9 cellular contexts compared by ENCODE assay signal in genomic region chr5:181259283-181259682, GRCh38. TPM values are rescaled to one million over a fixed set of nuclear protein-coding genes. Genes with fewer than 3 reads are reported as not detected.
DNase-seq lines count a peak whose midpoint lies in the region; ATAC-seq, FAIRE-seq and TF ChIP-seq lines count a peak whose summit lies in the region.
"Had no signal": no experiment of that assay in that cellular context is flagged by ENCODE, and none has a peak within 500 bp of the region (broad histone marks: within the 10 kb centered on the region; RNA-seq: fewer than 3 reads in every experiment).

No MANE protein-coding gene starts in this region.

- peaks cover 8% of the 10 kb centered on the region; the same call in 1 of the 2 replicates for H4K20me1 ChIP-seq in GM23248 (ENCODE audit: insufficient read depth)

- H3K4me3 ChIP-seq in GM23248 (peak overlapping the region; percentile 94), fibroblast of villous mesenchyme (ENCODE audit: low read depth, low read length) (peak overlapping the region; percentile 94), skeletal muscle satellite cell (ENCODE audit: low read length) (peak overlapping the region; percentile 86)

- H3K9me2 ChIP-seq in GM23248 (ENCODE audit: insufficient read depth) = no peaks in the 10 kb centered on the region

- peaks cover 82% of the 10 kb centered on the region for H3K79me2 ChIP-seq in GM23248 (ENCODE audit: insufficient read depth)

- peak overlapping the region; percentile 97 to 99 for H3K27ac Mint-ChIP-seq in T-cell

- H3K4me1 ChIP-seq in GM23248 (ENCODE audit: insufficient read depth) = peaks cover 37% of the 10 kb centered on the region
- peaks cover 41% of the 10 kb centered on the region for H3K4me1 ChIP-seq in skeletal muscle satellite cell (ENCODE audit: control insufficient read depth, insufficient read depth, low read length)

- peaks cover 36% of the 10 kb centered on the region for H3F3A ChIP-seq in GM23248 (ENCODE audit: insufficient read depth)

- H3K4me1 Mint-ChIP-seq in T-cell = peaks cover 64 to 70% (median 66%) of the 10 kb centered on the region in 3 donors

- H3K27me3 ChIP-seq in GM23248 (replicated peaks; ENCODE audit: insufficient read depth) (no peaks in the 10 kb centered on the region), skeletal muscle satellite cell (ENCODE audit: control insufficient read depth, insufficient read depth, low read length) (no peaks in the 10 kb centered on the region)

- peak overlapping the region; percentile 84 for H3K4me2 ChIP-seq in GM23248 (ENCODE audit: unreplicated experiment)
- peak overlapping the region; percentile 97 for H3K4me2 ChIP-seq in skeletal muscle satellite cell (ENCODE audit: low read length)

- no peak overlapping the region for H3K27ac ChIP-seq in GM23248
- H3K27ac ChIP-seq in RWPE1 = no peak overlapping the region

- POLR2A ChIA-PET in T-cell (lab: Charles Lee) (interaction anchor here in 1 of 2 donors (0.6 kb wide), 1 partner anchor 449 kb away, joined by 3 read pairs; no protein-coding TSS in a partner anchor), RWPE1 (lab: Yijun Ruan, JAX; ENCODE audit: low non-redundant PET) (no interaction called here)

- 0 to 4% methylated on average over 2 of the region's 2 CpGs for WGBS in GM23248 (ENCODE audit: low coverage in 1 of 2, low lambda C conversion rate in 2 of 2, missing lambda C conversion rate in 2 of 2), 2 experiments

- no peaks in the 10 kb centered on the region for H3K27me3 Mint-ChIP-seq in T-cell

- no peak for ATAC-seq in T-cell (replicated peaks in 1 of 4)

- no peak for FAIRE-seq in H54 (lab: Jason Lieb, UNC)

- peak overlapping the region; percentile 95 to 99 (median 96) for H3K4me3 Mint-ChIP-seq in T-cell

- H3K9me3 ChIP-seq in GM23248 (ENCODE audit: low read depth) (no peaks in the 10 kb centered on the region), skeletal muscle satellite cell (replicated peaks; ENCODE audit: low read length) (no peaks in the 10 kb centered on the region)

- no peak for DNase-seq in GM23248
- DNase-seq in T-cell = no peak
- no peak for DNase-seq in fibroblast of villous mesenchyme (ENCODE audit: low read depth)
- DNase-seq in cerebellum (ENCODE audit: low spot score) = no peak
- DNase-seq in H54 (ENCODE audit: insufficient read length, low spot score) = no peak
- DNase-seq in NCI-H1417 (lab: John Stamatoyannopoulos, UW) = no peak
- DNase-seq in RWPE1 (ENCODE audit: low spot score) = no peak
- DNase-seq: NCI-H748 treated with DMSO at 0.1 percent for 48 hours had no signal

- CTCF ChIA-PET in T-cell (lab: Charles Lee) (interaction anchor here in 1 of 2 donors (0.7 kb wide), 1 partner anchor 9 kb away, joined by 3 read pairs; no protein-coding TSS in a partner anchor), RWPE1 (lab: Yijun Ruan, JAX) (no interaction called here)

- no peaks in the 10 kb centered on the region for H3K9me3 Mint-ChIP-seq in T-cell

- no peak overlapping the region for H2AFZ ChIP-seq in GM23248

- peaks cover 13% of the 10 kb centered on the region for H3K36me3 ChIP-seq in GM23248 (ENCODE audit: low read depth)
- H3K36me3 ChIP-seq in skeletal muscle satellite cell (ENCODE audit: insufficient read depth, low read length) = peaks cover 24% of the 10 kb centered on the region

- peaks cover 24% of the 10 kb centered on the region for H3K36me3 Mint-ChIP-seq in T-cell

- in situ Hi-C loops in GM23248 (cut with MboI) = no loop called here

- peak overlapping the region; percentile 100 for H3K9ac ChIP-seq in GM23248
- H3K9ac ChIP-seq in skeletal muscle satellite cell (ENCODE audit: low read depth, low read length) = peak overlapping the region; percentile 100

- no peak for TF ChIP-seq POLR2A in H54 (IDR thresholded peaks at IDR 0.05; ENCODE audit: low read depth, low read length)

- TF ChIP-seq CTCF in fibroblast of villous mesenchyme (IDR thresholded peaks at IDR 0.05; ENCODE audit: insufficient read depth, low read depth, low read length) (no peak), RWPE1 (conservative IDR thresholded peaks at IDR 0.05; ENCODE audit: low read depth) (no peak)

RNA-seq across cellular contexts. Expression of gene TRIM52, which starts 1.7 kb away (rescaled TPM):
- 6.6 and 7.8 TPM in 2 replicates for total RNA-seq in GM23248 (2014; rRNA removed; shearing (Covaris generic))
- 4.1 and 5.3 TPM in 2 replicates for polyA plus RNA-seq in GM23248 (2016; fragmentation: Nextera tagmentation; extraction: Ambion mirVana)
- total RNA-seq in T-cell (10 to 100 TPM; 42.9 to 56.9 (median 54.0) TPM), fibroblast of villous mesenchyme (5.2 and 7.8 TPM in 2 replicates), cerebellum (19.9 TPM)
- total RNA-seq in skeletal muscle satellite cell (2012; rRNA removed) = 5.2 and 10.1 TPM in 2 replicates

RNA-seq across cellular contexts. Expression of gene RACK1, which starts 15.6 kb away (rescaled TPM):
- total RNA-seq in GM23248 (2014; rRNA removed; shearing (Covaris generic)) = 2,598 and 3,224 TPM in 2 replicates
- 837 and 864 TPM in 2 replicates for polyA plus RNA-seq in GM23248 (2016; fragmentation: Nextera tagmentation; extraction: Ambion mirVana)
- total RNA-seq in T-cell (1,000 to 10,000 TPM; 2,132 to 2,437 (median 2,230) TPM), fibroblast of villous mesenchyme (3,386 and 3,800 TPM in 2 replicates), cerebellum (2,116 TPM)
- 4,235 and 6,485 TPM in 2 replicates for total RNA-seq in skeletal muscle satellite cell (2012; rRNA removed)

RNA-seq across cellular contexts. Expression of gene TRIM41, which starts 36.2 kb away (rescaled TPM):
- total RNA-seq in GM23248 (2014; rRNA removed; shearing (Covaris generic)) = 17.5 and 18.6 TPM in 2 replicates
- 3.8 and 4.3 TPM in 2 replicates for polyA plus RNA-seq in GM23248 (2016; fragmentation: Nextera tagmentation; extraction: Ambion mirVana)
- total RNA-seq in T-cell (10 to 100 TPM; 32.2 to 46.2 (median 36.7) TPM), fibroblast of villous mesenchyme (9.9 and 12.2 TPM in 2 replicates), cerebellum (13.5 TPM)
- 11.4 and 12.5 TPM in 2 replicates for total RNA-seq in skeletal muscle satellite cell (2012; rRNA removed)

RNA-seq across cellular contexts. Expression of gene TRIM7, which starts 54.3 kb away (rescaled TPM):
- 1.4 and 6.8 TPM in 2 replicates for total RNA-seq in GM23248 (2014; rRNA removed; shearing (Covaris generic))
- polyA plus RNA-seq in GM23248 (2016; fragmentation: Nextera tagmentation; extraction: Ambion mirVana) = 2.5 and 3.1 TPM in 2 replicates
- 1 to 10 TPM; 1.6 to 3.1 (median 3.0) TPM for total RNA-seq in T-cell
- 2.2 and 2.3 TPM in 2 replicates for total RNA-seq in fibroblast of villous mesenchyme
- 4.6 and 6.8 TPM in 2 replicates for total RNA-seq in skeletal muscle satellite cell (2012; rRNA removed)
- 3.0 TPM for total RNA-seq in cerebellum
